Comparison of ENCODE assay signal across 19 cellular contexts in genomic region chr4:15961778-15962510, GRCh38. TPM values are rescaled to one million over a fixed set of nuclear protein-coding genes. Genes with fewer than 3 reads are reported as not detected.
DNase-seq lines count a peak whose midpoint lies in the region; ATAC-seq and TF ChIP-seq lines count a peak whose summit lies in the region.
"Had no signal": no experiment of that assay in that cellular context is flagged by ENCODE, and none has a peak within 500 bp of the region (broad histone marks: within the 10 kb centered on the region; RNA-seq: fewer than 3 reads in every experiment).

No MANE protein-coding gene starts in this region.

- POLR2A ChIA-PET in CD8-positive, alpha-beta memory T cell (lab: Charles Lee), result no interaction called here
- POLR2A ChIA-PET in IMR-90 (lab: Charles Lee; ENCODE audit: unreplicated experiment) (no interaction called here), Caco-2 (lab: Charles Lee) (no interaction called here)
- POLR2A ChIA-PET in CD4-positive, alpha-beta memory T cell (lab: Charles Lee; ENCODE audit: partially characterized antibody), result no interaction called here

- H3K4me1 Mint-ChIP-seq in CD8-positive, alpha-beta memory T cell, result peaks cover 35 to 43% (median 35%) of the 10 kb centered on the region in 3 donors
- peaks cover 51% of the 10 kb centered on the region for H3K4me1 Mint-ChIP-seq in activated naive CD8-positive, alpha-beta T cell treated with anti-CD3 and anti-CD28 coated beads, Interleukin-2, amount 50 U/mL, for 24 hours
- H3K4me1 Mint-ChIP-seq in Caco-2 (ENCODE audit: low read depth, unreplicated experiment), result no peaks in the 10 kb centered on the region
- H3K4me1 Mint-ChIP-seq in CD4-positive, alpha-beta memory T cell, result peaks cover 0 to 6% (median 5%) of the 10 kb centered on the region in 4 donors

- BruUV-seq in IMR-90 (replicated peaks; lab: Mats Ljungman, UMichigan) (no TSS peak), Caco-2 (replicated peaks; lab: Mats Ljungman, UMichigan) (no TSS peak)

- TF ChIP-seq POLR2A in IMR-90 (IDR thresholded peaks at IDR 0.05; ENCODE audit: low read depth, low read length) (no peak), esophagus muscularis mucosa (IDR thresholded peaks at IDR 0.05; ENCODE audit: low read depth) (no peak)

- in situ Hi-C loops in IMR-90 (cut with MboI; ENCODE audit: low sequenced_read_pairs), result no loop called here

- H3K9me3 ChIP-seq in CD8-positive, alpha-beta memory T cell (ENCODE audit: low read length), result no peaks in the 10 kb centered on the region
- H3K9me3 ChIP-seq in IMR-90 (ENCODE audit: control insufficient read depth, insufficient read depth, low read length) (0 out of 2 replicates have a peak, but pooled peaks cover 1% of the 10 kb centered on the region), psoas muscle (no peaks in the 10 kb centered on the region), esophagus muscularis mucosa (peaks cover 0 to 8% (median 3%) of the 10 kb centered on the region in 4 donors), Caco-2 (0 out of 2 replicates have a peak, but pooled peaks cover 3% of the 10 kb centered on the region)
- no peaks in the 10 kb centered on the region for H3K9me3 ChIP-seq in CD4-positive, alpha-beta memory T cell (ENCODE audit: control insufficient read depth in 1 of 2, low read length in 2 of 2)
- H3K9me3 ChIP-seq: left lung, prostate gland, SJSA1, testis had no signal

- dilution Hi-C loops in IMR-90 (cut with HindIII; ENCODE audit: low sequenced_read_pairs, unreplicated experiment), result no loop called here

- no peak overlapping the region for H3K14ac ChIP-seq in IMR-90 (replicated peaks; ENCODE audit: low read depth, low read length)

- H4K91ac ChIP-seq in IMR-90 (ENCODE audit: insufficient read depth, low read depth, low read length), result no peak overlapping the region

- peaks cover 0 to 7% (median 0%) of the 10 kb centered on the region in 5 donors for H3K9me3 Mint-ChIP-seq in CD8-positive, alpha-beta memory T cell
- peaks cover 4% of the 10 kb centered on the region for H3K9me3 Mint-ChIP-seq in activated naive CD8-positive, alpha-beta T cell treated with anti-CD3 and anti-CD28 coated beads, Interleukin-2, amount 50 U/mL, for 24 hours
- H3K9me3 Mint-ChIP-seq in Caco-2 (ENCODE audit: unreplicated experiment), result peaks cover 11% of the 10 kb centered on the region
- peaks cover 0 to 7% (median 2%) of the 10 kb centered on the region in 8 donors for H3K9me3 Mint-ChIP-seq in CD4-positive, alpha-beta memory T cell
- H3K9me3 Mint-ChIP-seq: activated CD4-positive, alpha-beta memory T cell treated with anti-CD3 and anti-CD28 coated beads for 36 hours had no signal

- no peak for TF ChIP-seq RAD21 in IMR-90 (IDR thresholded peaks at IDR 0.05; ENCODE audit: low read length)

- 80% methylated on average over 1 of the region's 16 CpGs; no CpG with 5 or more reads in 1 of the 2 experiments for WGBS in IMR-90 (ENCODE audit: extremely low coverage in 2 of 2, insufficient read length in 1 of 2), 2 experiments
- 67 to 74% (median 70%) methylated on average over 16 of the region's 16 CpGs for WGBS in psoas muscle, 3 donors
- 79% methylated on average over 16 of the region's 16 CpGs for WGBS in esophagus muscularis mucosa

- TF ChIP-seq EP300 in esophagus muscularis mucosa (IDR thresholded peaks at IDR 0.05), result no peak

- H3K9me1 ChIP-seq in IMR-90 (ENCODE audit: insufficient read depth, low read length), result no peaks in the 10 kb centered on the region

- H3K4ac ChIP-seq in IMR-90 (ENCODE audit: low read depth, low read length), result no peak overlapping the region

- peak overlapping the region; percentile 20 for H3K4me3 ChIP-seq in CD8-positive, alpha-beta memory T cell (ENCODE audit: low read length)
- H3K4me3 ChIP-seq in IMR-90 (ENCODE audit: insufficient read depth, low read depth, low read length), result no peak overlapping the region
- no peak overlapping the region for H3K4me3 ChIP-seq in psoas muscle
- no peak overlapping the region for H3K4me3 ChIP-seq in esophagus muscularis mucosa
- no peak overlapping the region for H3K4me3 ChIP-seq in Caco-2 (ENCODE audit: low read depth, low read length)
- H3K4me3 ChIP-seq in CD4-positive, alpha-beta memory T cell (ENCODE audit: low read length in 2 of 2), result no peak overlapping the region
- H3K4me3 ChIP-seq: left lung, prostate gland, SJSA1 had no signal

- H3K27ac ChIP-seq in CD8-positive, alpha-beta memory T cell (ENCODE audit: low read depth, low read length), result peak overlapping the region; percentile 58
- H3K27ac ChIP-seq in IMR-90 (ENCODE audit: insufficient read depth, low read length), result no peak overlapping the region
- no peak overlapping the region for H3K27ac ChIP-seq in psoas muscle
- H3K27ac ChIP-seq in esophagus muscularis mucosa (replicated peaks in 1 of 4), result no peak overlapping the region
- no peak overlapping the region for H3K27ac ChIP-seq in CD4-positive, alpha-beta memory T cell (ENCODE audit: low read depth, low read length)
- H3K27ac ChIP-seq: left lung, prostate gland, SJSA1, testis had no signal

- no peaks in the 10 kb centered on the region for H3K36me3 ChIP-seq in CD8-positive, alpha-beta memory T cell (ENCODE audit: insufficient read depth, low read length)
- H3K36me3 ChIP-seq in IMR-90 (ENCODE audit: control insufficient read depth, insufficient read depth, low read length) (no peaks in the 10 kb centered on the region), psoas muscle (ENCODE audit: insufficient read depth in 1 of 2, low read depth in 1 of 2) (no peaks in the 10 kb centered on the region), esophagus muscularis mucosa (no peaks in the 10 kb centered on the region), Caco-2 (ENCODE audit: control insufficient read depth, insufficient read depth, low read length) (no peaks in the 10 kb centered on the region)
- no peaks in the 10 kb centered on the region for H3K36me3 ChIP-seq in CD4-positive, alpha-beta memory T cell (ENCODE audit: insufficient read depth, low read length)
- H3K36me3 ChIP-seq: left lung, prostate gland, SJSA1 had no signal

- no peaks in the 10 kb centered on the region for H3K27me3 ChIP-seq in CD8-positive, alpha-beta memory T cell (ENCODE audit: insufficient read depth, low read length, poor library complexity, severe bottlenecking)
- H3K27me3 ChIP-seq in IMR-90 (ENCODE audit: control insufficient read depth, insufficient read depth, low read length) (peaks cover 34% of the 10 kb centered on the region), psoas muscle (ENCODE audit: insufficient read depth in 3 of 3, low read length in 2 of 3) (no peaks in the 10 kb centered on the region), esophagus muscularis mucosa (no peaks in the 10 kb centered on the region), Caco-2 (replicated peaks; ENCODE audit: control insufficient read depth, insufficient read depth, low read length) (no peaks in the 10 kb centered on the region)
- H3K27me3 ChIP-seq in CD4-positive, alpha-beta memory T cell (ENCODE audit: insufficient read depth, low read length), result no peaks in the 10 kb centered on the region
- H3K27me3 ChIP-seq: SJSA1, testis had no signal

- no peak overlapping the region for H2BK120ac ChIP-seq in IMR-90 (ENCODE audit: low read depth, low read length)

- no peak overlapping the region for H2AK5ac ChIP-seq in IMR-90 (ENCODE audit: low read depth, low read length)

- DNase-seq in CD8-positive, alpha-beta memory T cell, result peak; percentile 8 to 75 (median 52)
- DNase-seq in IMR-90 (no peak), psoas muscle (no peak), cortex of kidney (lab: John Stamatoyannopoulos, UW) (no peak), esophagus muscularis mucosa (ENCODE audit: extremely low spot score) (no peak), Caco-2 (no peak)
- peak; percentile 27 for DNase-seq in activated naive CD8-positive, alpha-beta T cell treated with anti-CD3 and anti-CD28 coated beads, Interleukin-2, amount 50 U/mL, for 24 hours
- no peak for DNase-seq in CD4-positive, alpha-beta memory T cell
- DNase-seq: activated CD4-positive, alpha-beta memory T cell treated with anti-CD3 and anti-CD28 coated beads for 36 hours; central memory CD4-positive, alpha-beta T cell; endodermal cell; foreskin fibroblast; KG1; left lung; NCI-H1436; testis had no signal

- H3K27me3 Mint-ChIP-seq in CD8-positive, alpha-beta memory T cell, result peaks cover 11 to 14% of the 10 kb centered on the region in 2 donors
- H3K27me3 Mint-ChIP-seq in activated naive CD8-positive, alpha-beta T cell treated with anti-CD3 and anti-CD28 coated beads, Interleukin-2, amount 50 U/mL, for 24 hours, result peaks cover 6% of the 10 kb centered on the region
- H3K27me3 Mint-ChIP-seq in Caco-2 (ENCODE audit: insufficient read depth, unreplicated experiment), result no peaks in the 10 kb centered on the region
- H3K27me3 Mint-ChIP-seq in CD4-positive, alpha-beta memory T cell, result peaks cover 7 to 11% of the 10 kb centered on the region in 2 donors

- no peaks in the 10 kb centered on the region for H4K20me1 ChIP-seq in IMR-90 (ENCODE audit: insufficient read depth, low read length)

- no peak overlapping the region for H3K56ac ChIP-seq in IMR-90 (ENCODE audit: extremely low read depth, insufficient read depth, low read length)

- H3K23ac ChIP-seq in IMR-90 (ENCODE audit: low read depth, low read length), result no peak overlapping the region

- H3K4me3 Mint-ChIP-seq in CD8-positive, alpha-beta memory T cell, result peak overlapping the region; percentile 71 to 90 (median 81)
- peak overlapping the region; percentile 73 for H3K4me3 Mint-ChIP-seq in activated naive CD8-positive, alpha-beta T cell treated with anti-CD3 and anti-CD28 coated beads, Interleukin-2, amount 50 U/mL, for 24 hours
- H3K4me3 Mint-ChIP-seq in Caco-2 (ENCODE audit: unreplicated experiment), result no peak overlapping the region
- H3K4me3 Mint-ChIP-seq in CD4-positive, alpha-beta memory T cell, result peak overlapping the region in 2 of 8 donors; percentile 39 to 70
- H3K4me3 Mint-ChIP-seq: activated CD4-positive, alpha-beta memory T cell treated with anti-CD3 and anti-CD28 coated beads for 36 hours; endodermal cell had no signal

- H3K27ac Mint-ChIP-seq in CD8-positive, alpha-beta memory T cell, result peak overlapping the region; percentile 78 to 93 (median 89)
- H3K27ac Mint-ChIP-seq in activated naive CD8-positive, alpha-beta T cell treated with anti-CD3 and anti-CD28 coated beads, Interleukin-2, amount 50 U/mL, for 24 hours, result peak overlapping the region; percentile 29
- H3K27ac Mint-ChIP-seq in Caco-2 (ENCODE audit: unreplicated experiment), result no peak overlapping the region
- peak overlapping the region in 2 of 7 donors; percentile 3 to 48 for H3K27ac Mint-ChIP-seq in CD4-positive, alpha-beta memory T cell
- H3K27ac Mint-ChIP-seq: activated CD4-positive, alpha-beta memory T cell treated with anti-CD3 and anti-CD28 coated beads for 36 hours; endodermal cell had no signal

- no peak overlapping the region for H2AFZ ChIP-seq in IMR-90 (replicated peaks; ENCODE audit: low read length, poor library complexity)

- no peak overlapping the region for H2BK20ac ChIP-seq in IMR-90 (ENCODE audit: low read depth, low read length)

- ATAC-seq in IMR-90 (ENCODE audit: low read depth) (no peak), psoas muscle (peak in 3 of 4 donors; percentile 70 to 88 (median 78))
- no peak for ATAC-seq in activated naive CD8-positive, alpha-beta T cell treated with anti-CD3 and anti-CD28 coated beads, Interleukin-2, amount 50 U/mL, for 24 hours

- H4K8ac ChIP-seq in IMR-90 (ENCODE audit: low read depth in 2 of 2, low read length in 2 of 2), result no peak overlapping the region

- CTCF ChIA-PET in CD8-positive, alpha-beta memory T cell (lab: Charles Lee), result interaction anchor here (1.3 to 2.7 kb wide), 3 partner anchors 9 to 79 kb away, joined by 3 to 13 read pairs (median 5); no protein-coding TSS in a partner anchor
- CTCF ChIA-PET in IMR-90 (lab: Yijun Ruan, JAX) (interaction anchor here (0.9 kb wide), 1 partner anchor 79 kb away, joined by 3 read pairs; no protein-coding TSS in a partner anchor), Caco-2 (lab: Charles Lee) (no interaction called here)
- CTCF ChIA-PET in CD4-positive, alpha-beta memory T cell (lab: Charles Lee; ENCODE audit: partially characterized antibody), result interaction anchor here (1.1 to 1.3 kb wide), 2 partner anchors 10 to 157 kb away, joined by 3 read pairs; no protein-coding TSS in a partner anchor

- peak overlapping the region; percentile 45 for H2AK9ac ChIP-seq in IMR-90 (replicated peaks; ENCODE audit: low read depth, low read length, poor library complexity)

- intact Hi-C loops in IMR-90 (cut with micrococcal nuclease), result no loop called here
- intact Hi-C loops in psoas muscle (cut with DNase I), result no loop called here
- intact Hi-C loops in esophagus muscularis mucosa (cut with DNase I), result loop anchor here (5.0 kb wide), 1 partner anchor 40 kb away; no protein-coding TSS in a partner anchor
- intact Hi-C loops in Caco-2 (cut with micrococcal nuclease; ENCODE audit: unreplicated experiment), result no loop called here
- intact Hi-C loops in CD4-positive, alpha-beta memory T cell (cut with micrococcal nuclease), result no loop called here

- peaks cover 20% of the 10 kb centered on the region for H3K4me1 ChIP-seq in CD8-positive, alpha-beta memory T cell (ENCODE audit: insufficient read depth, low read length)
- H3K4me1 ChIP-seq in IMR-90 (ENCODE audit: control insufficient read depth, insufficient read depth, low read length) (no peaks in the 10 kb centered on the region), psoas muscle (peaks cover 9% of the 10 kb centered on the region), esophagus muscularis mucosa (no peaks in the 10 kb centered on the region), Caco-2 (no peaks in the 10 kb centered on the region)
- H3K4me1 ChIP-seq in CD4-positive, alpha-beta memory T cell (ENCODE audit: insufficient read depth, low read length), result no peaks in the 10 kb centered on the region
- H3K4me1 ChIP-seq: prostate gland, SJSA1 had no signal

- H3K9ac ChIP-seq in IMR-90 (ENCODE audit: low read depth, low read length), result no peak overlapping the region

- H3K79me1 ChIP-seq in IMR-90 (ENCODE audit: low read depth in 1 of 2, low read length in 2 of 2), result no peaks in the 10 kb centered on the region

- H2BK5ac ChIP-seq in IMR-90 (ENCODE audit: low read depth, low read length, poor library complexity, severe bottlenecking), result no peak overlapping the region

- H4K5ac ChIP-seq in IMR-90 (ENCODE audit: low read depth, low read length), result no peak overlapping the region

- no peak overlapping the region for H2BK15ac ChIP-seq in IMR-90 (ENCODE audit: low read depth, low read length)

- no peak overlapping the region for H3K4me2 ChIP-seq in IMR-90 (ENCODE audit: low read depth, low read length)

- H3K36me3 Mint-ChIP-seq in CD8-positive, alpha-beta memory T cell, result no peaks in the 10 kb centered on the region
- no peaks in the 10 kb centered on the region for H3K36me3 Mint-ChIP-seq in activated naive CD8-positive, alpha-beta T cell treated with anti-CD3 and anti-CD28 coated beads, Interleukin-2, amount 50 U/mL, for 24 hours (ENCODE audit: low read depth)
- peaks cover 29% of the 10 kb centered on the region for H3K36me3 Mint-ChIP-seq in Caco-2 (ENCODE audit: insufficient read depth, unreplicated experiment)
- no peaks in the 10 kb centered on the region for H3K36me3 Mint-ChIP-seq in CD4-positive, alpha-beta memory T cell
- H3K36me3 Mint-ChIP-seq: activated CD4-positive, alpha-beta memory T cell treated with anti-CD3 and anti-CD28 coated beads for 36 hours had no signal

- no peak overlapping the region for H3K18ac ChIP-seq in IMR-90 (ENCODE audit: low read depth, low read length)

- TF ChIP-seq CTCF in IMR-90 (conservative IDR thresholded peaks at IDR 0.05; ENCODE audit: low read depth, low read length) (no peak), psoas muscle (IDR thresholded peaks at IDR 0.05) (no peak), esophagus muscularis mucosa (IDR thresholded peaks at IDR 0.05) (no peak), Caco-2 (IDR thresholded peaks at IDR 0.05; ENCODE audit: insufficient read depth in 1 of 2, low read depth in 1 of 2, low read length in 1 of 2, severe bottlenecking in 1 of 2, unreplicated experiment in 1 of 2) (no peak)

RNA-seq across cellular contexts. Expression of gene FGFBP2, which starts 1.0 kb away (rescaled TPM):
- 1 to 10 TPM; 3.5 TPM for total RNA-seq in CD8-positive, alpha-beta memory T cell
- 99.3 TPM for polyA plus RNA-seq in CD8-positive, alpha-beta memory T cell
- total RNA-seq in IMR-90 (2012; rRNA removed) (not detected in 2 replicates), psoas muscle (1 to 10 TPM in 2 of 4 donors, under 1 TPM in 2; 0.37 to 1.4 (median 0.79) TPM), esophagus muscularis mucosa (1 to 10 TPM; 2.8 to 6.7 (median 6.0) TPM), Caco-2 (2022) (0.25 TPM in 1 of 2 replicates, not detected in the other)
- polyA plus RNA-seq in IMR-90 (2012; rRNA removed) (not detected in 2 replicates), psoas muscle (under 1 TPM; 0.18 to 0.27 (median 0.21) TPM)
- polyA plus RNA-seq in IMR-90 (2012; cell fraction: cytosol; rRNA removed), result not detected in 2 replicates
- not detected in 2 replicates for polyA plus RNA-seq in IMR-90 (2012; cell fraction: nucleus; rRNA removed; ENCODE audit: low replicate concordance)
- total RNA-seq in CD4-positive, alpha-beta memory T cell, result under 1 TPM in 1 of 2 experiments, not detected in 1; 0.38 TPM
- polyA plus RNA-seq in CD4-positive, alpha-beta memory T cell, result under 1 TPM in 1 of 2 donors, not detected in 1; 0.22 TPM
- total RNA-seq: endodermal cell, SJSA1 had no signal
- polyA plus RNA-seq: BJ had no signal

RNA-seq across cellular contexts. Expression of gene FGFBP1, which starts 23.4 kb away (rescaled TPM):
- not detected for total RNA-seq in CD8-positive, alpha-beta memory T cell
- polyA plus RNA-seq in CD8-positive, alpha-beta memory T cell, result not detected
- under 0.01 TPM in 1 of 2 replicates, not detected in the other for total RNA-seq in IMR-90 (2012; rRNA removed)
- polyA plus RNA-seq in IMR-90 (2012; rRNA removed), result not detected in 2 replicates
- polyA plus RNA-seq in IMR-90 (2012; cell fraction: cytosol; rRNA removed), result not detected in 2 replicates
- not detected in 2 replicates for polyA plus RNA-seq in IMR-90 (2012; cell fraction: nucleus; rRNA removed; ENCODE audit: low replicate concordance)
- total RNA-seq in psoas muscle, result not detected
- under 1 TPM in 1 of 3 donors, not detected in 2; 0.08 TPM for polyA plus RNA-seq in psoas muscle
- under 1 TPM in 3 of 4 donors, not detected in 1; 0.33 to 0.92 (median 0.52) TPM for total RNA-seq in esophagus muscularis mucosa
- 0.88 and 1.1 TPM in 2 replicates for total RNA-seq in Caco-2 (2022)
- not detected for total RNA-seq in CD4-positive, alpha-beta memory T cell
- polyA plus RNA-seq in CD4-positive, alpha-beta memory T cell, result not detected
- total RNA-seq: activated CD4-positive, alpha-beta memory T cell treated with anti-CD3 and anti-CD28 coated beads for 36 hours; endodermal cell; SJSA1; testis had no signal
- polyA plus RNA-seq: BJ had no signal

Comparison
In these comparisons a context has a peak if more than half of its experiments do, and no peak if none do; other contexts are left out.
1. DNase-seq: peak in CD8-positive, alpha-beta memory T cell (5 of 5) and activated naive CD8-positive, alpha-beta T cell treated with anti-CD3 and anti-CD28 coated beads, Interleukin-2, amount 50 U/mL, for 24 hours (single experiment); none in IMR-90 (single experiment), psoas muscle (0 of 2), cortex of kidney (single experiment), esophagus muscularis mucosa (single experiment), Caco-2 (0 of 2) and CD4-positive, alpha-beta memory T cell (0 of 5).
2. ATAC-seq: peak in psoas muscle (3 of 4); none in IMR-90 (single experiment) and activated naive CD8-positive, alpha-beta T cell treated with anti-CD3 and anti-CD28 coated beads, Interleukin-2, amount 50 U/mL, for 24 hours (single experiment).